ENCODE assay signal across 20 cellular contexts in the genomic region with DNA sequence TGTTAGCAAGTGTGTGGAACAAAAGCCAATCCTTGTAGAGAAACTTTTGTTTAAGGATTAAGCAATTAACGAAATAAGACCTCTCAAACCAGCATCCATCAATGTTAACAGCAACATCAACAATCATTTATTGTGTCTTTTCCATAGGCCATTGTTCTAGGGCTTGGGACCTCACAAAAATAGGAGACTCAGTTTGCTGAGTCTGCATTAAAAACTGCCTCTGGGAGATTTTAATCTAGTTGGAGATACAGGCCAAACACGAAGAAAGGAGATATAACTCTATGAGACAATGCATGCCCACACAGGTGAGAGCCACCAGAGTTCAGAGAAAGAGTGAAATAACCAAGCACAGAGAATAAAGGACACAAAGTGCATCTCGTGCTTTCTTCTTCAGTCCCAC. TPM values are rescaled to one million over a fixed set of nuclear protein-coding genes. Genes with fewer than 3 reads are reported as not detected.
DNase-seq lines count a peak whose midpoint lies in the region; ATAC-seq, FAIRE-seq and TF ChIP-seq lines count a peak whose summit lies in the region.
"Had no signal": no experiment of that assay in that cellular context is flagged by ENCODE, and none has a peak within 500 bp of the region (broad histone marks: within the 10 kb centered on the region; RNA-seq: fewer than 3 reads in every experiment).

No MANE protein-coding gene starts in this region.

- H3F3A ChIP-seq in neural progenitor cell (ENCODE audit: low read depth): no peaks in the 10 kb centered on the region

- FAIRE-seq in HepG2 (lab: Jason Lieb, UNC) (no peak), K562 (lab: Jason Lieb, UNC) (no peak)
- FAIRE-seq: GM18507 had no signal

- DNase-seq in HepG2 (ENCODE audit: low spot score) (no peak), right lobe of liver (no peak), K562 (ENCODE audit: extremely low read depth in 1 of 4, low spot score in 3 of 4) (no peak), neural progenitor cell (ENCODE audit: low spot score) (peak; percentile 11), CD14-positive monocyte (ENCODE audit: low spot score) (no peak), HPDE6-E6E7 (ENCODE audit: extremely low spot score) (no peak), NCI-H524 treated with DMSO at 0.1 percent for 48 hours (lab: John Stamatoyannopoulos, UW) (no peak)
- DNase-seq: C1 segment of cervical spinal cord; CD8-positive, alpha-beta T cell; COR-L47; DMS53; GM23248; H7 had no signal

- 10% methylated on average over 3 of the region's 3 CpGs for WGBS in HepG2 (ENCODE audit: low lambda C conversion rate)
- WGBS in right lobe of liver (ENCODE audit: insufficient coverage, low coverage, low lambda C conversion rate, missing lambda C conversion rate): 60% methylated on average over 3 of the region's 3 CpGs
- 0% methylated on average over 3 of the region's 3 CpGs for WGBS in K562 (ENCODE audit: insufficient coverage, low coverage, missing lambda C conversion rate)

- H3K4me1 ChIP-seq in HepG2 (ENCODE audit: insufficient read depth, low read length): no peaks in the 10 kb centered on the region
- H3K4me1 ChIP-seq in right lobe of liver: no peaks in the 10 kb centered on the region
- H3K4me1 ChIP-seq in K562 (replicated peaks in 1 of 2; ENCODE audit: control insufficient read depth in 2 of 2, insufficient read depth in 2 of 2, low read length in 2 of 2): no peaks in the 10 kb centered on the region
- no peaks in the 10 kb centered on the region for H3K4me1 ChIP-seq in neural progenitor cell

- intact Hi-C loops in HepG2 (cut with micrococcal nuclease; ENCODE audit: unreplicated experiment) (no loop called here), right lobe of liver (cut with DNase I) (no loop called here), K562 (cut with micrococcal nuclease) (no loop called here), CD14-positive monocyte (cut with micrococcal nuclease) (no loop called here)

- no peaks in the 10 kb centered on the region for H3K36me3 Mint-ChIP-seq in neural progenitor cell
- H3K36me3 Mint-ChIP-seq in CD14-positive monocyte: peaks cover 0 to 2% of the 10 kb centered on the region in 2 donors
- H3K36me3 Mint-ChIP-seq: CD8-positive, alpha-beta T cell had no signal

- in situ Hi-C loops in HepG2 (cut with HindIII; ENCODE audit: extremely low pct_ligation_motif_present, low pct_unique_long_range_greater_than_20kb) (no loop called here), K562 (cut with MboI) (no loop called here)

- no peak overlapping the region for H3K27ac Mint-ChIP-seq in neural progenitor cell
- no peak overlapping the region for H3K27ac Mint-ChIP-seq in CD14-positive monocyte
- H3K27ac Mint-ChIP-seq: B cell had no signal

- H3K27ac ChIP-seq in HepG2 (ENCODE audit: extremely low read length, insufficient read depth, low read length): no peak overlapping the region
- no peak overlapping the region for H3K27ac ChIP-seq in right lobe of liver
- H3K27ac ChIP-seq in K562 (ENCODE audit: extremely low read depth, low read depth, low read length): no peak overlapping the region
- no peak overlapping the region for H3K27ac ChIP-seq in neural progenitor cell
- H3K27ac ChIP-seq: GM23248, HL-60, KMS-11 had no signal

- H3K9ac ChIP-seq in HepG2 (ENCODE audit: insufficient read depth, low read depth, low read length): no peak overlapping the region
- H3K9ac ChIP-seq in K562 (ENCODE audit: insufficient read depth in 1 of 2, low read depth in 2 of 2, low read length in 2 of 2): no peak overlapping the region
- no peak overlapping the region for H3K9ac ChIP-seq in neural progenitor cell
- H3K9ac ChIP-seq: GM23248, KMS-11 had no signal

- H3K4me2 ChIP-seq in HepG2 (ENCODE audit: low read depth, low read length) (no peak overlapping the region), K562 (ENCODE audit: insufficient read depth, low read length) (no peak overlapping the region), neural progenitor cell (no peak overlapping the region)
- H3K4me2 ChIP-seq: KMS-11 had no signal

- TF ChIP-seq EP300 in HepG2 (IDR thresholded peaks at IDR 0.05; ENCODE audit: low read depth in 2 of 2, low read length in 2 of 2) (no peak), HepG2 (CRISPR knock-in tag; IDR thresholded peaks at IDR 0.05; ENCODE audit: borderline replicate concordance) (no peak), K562 (IDR thresholded peaks at IDR 0.05; ENCODE audit: low read length) (no peak)

- CTCF ChIA-PET in HepG2 (lab: Yijun Ruan, JAX; ENCODE audit: low intra/inter-chr PET ratio, low total read pairs) (no interaction called here), K562 (lab: Yijun Ruan, JAX; ENCODE audit: low intra/inter-chr PET ratio) (no interaction called here)

- no peaks in the 10 kb centered on the region for H4K20me1 ChIP-seq in HepG2 (ENCODE audit: insufficient read depth, low read length)
- no peaks in the 10 kb centered on the region for H4K20me1 ChIP-seq in K562 (replicated peaks; ENCODE audit: control insufficient read depth, insufficient read depth, low read length)
- H4K20me1 ChIP-seq in neural progenitor cell (ENCODE audit: low read depth): no peaks in the 10 kb centered on the region

- H3K4me1 Mint-ChIP-seq in neural progenitor cell (no peaks in the 10 kb centered on the region), CD14-positive monocyte (peaks cover 10% of the 10 kb centered on the region)

- H3K27me3 Mint-ChIP-seq in neural progenitor cell (ENCODE audit: insufficient read depth, low read depth): peaks cover 3% of the 10 kb centered on the region
- H3K27me3 Mint-ChIP-seq in CD14-positive monocyte (ENCODE audit: low read depth in 3 of 3): peaks cover 0 to 2% (median 0%) of the 10 kb centered on the region in 3 donors
- H3K27me3 Mint-ChIP-seq: B cell, IgD-negative memory B cell had no signal

- H3K79me2 ChIP-seq in HepG2 (ENCODE audit: insufficient read depth, low read length) (no peaks in the 10 kb centered on the region), K562 (ENCODE audit: control insufficient read depth, insufficient read depth, low read length) (no peaks in the 10 kb centered on the region), neural progenitor cell (ENCODE audit: low read depth) (no peaks in the 10 kb centered on the region)

- TF ChIP-seq CTCF in HepG2 (CRISPR knock-in tag; IDR thresholded peaks at IDR 0.05) (no peak), right lobe of liver (IDR thresholded peaks at IDR 0.05) (no peak), K562 (IDR thresholded peaks at IDR 0.05 in 2 of 3, conservative IDR thresholded peaks at IDR 0.05 in 1 of 3; ENCODE audit: insufficient read depth in 2 of 3, low read depth in 1 of 3, low read length in 3 of 3) (no peak), neural progenitor cell (IDR thresholded peaks at IDR 0.05) (no peak), CD14-positive monocyte (IDR thresholded peaks at IDR 0.05) (no peak)

- H3K9me3 Mint-ChIP-seq in neural progenitor cell (no peaks in the 10 kb centered on the region), CD14-positive monocyte (peaks cover 0 to 6% (median 3%) of the 10 kb centered on the region in 7 donors)
- H3K9me3 Mint-ChIP-seq: CD8-positive, alpha-beta T cell had no signal

- no peak overlapping the region for H3K4me3 Mint-ChIP-seq in neural progenitor cell
- H3K4me3 Mint-ChIP-seq in CD14-positive monocyte: no peak overlapping the region
- H3K4me3 Mint-ChIP-seq: B cell; CD8-positive, alpha-beta T cell; IgD-negative memory B cell had no signal

- POLR2A ChIA-PET in HepG2 (lab: Yijun Ruan, JAX) (no interaction called here), K562 (lab: Yijun Ruan, JAX) (no interaction called here)

- BruUV-seq in HepG2 (replicated peaks; lab: Mats Ljungman, UMichigan) (no TSS peak), K562 (replicated peaks; lab: Mats Ljungman, UMichigan) (no TSS peak)

- no peak for TF ChIP-seq RAD21 in HepG2 (CRISPR knock-in tag; IDR thresholded peaks at IDR 0.05)
- no peak for TF ChIP-seq RAD21 in K562 (CRISPR knock-in tag; conservative IDR thresholded peaks at IDR 0.05 in 1 of 2, IDR thresholded peaks at IDR 0.05 in 1 of 2)

- H2AFZ ChIP-seq in HepG2 (ENCODE audit: low read length): no peak overlapping the region
- no peak overlapping the region for H2AFZ ChIP-seq in K562 (ENCODE audit: low read depth, low read length)
- no peak overlapping the region for H2AFZ ChIP-seq in neural progenitor cell (replicated peaks)
- H2AFZ ChIP-seq: GM23248 had no signal

- H3K36me3 ChIP-seq in HepG2 (replicated peaks in 1 of 2; ENCODE audit: control insufficient read depth in 1 of 2, insufficient read depth in 2 of 2, low read length in 2 of 2) (no peaks in the 10 kb centered on the region), right lobe of liver (no peaks in the 10 kb centered on the region), K562 (ENCODE audit: control insufficient read depth, insufficient read depth, low read length) (no peaks in the 10 kb centered on the region), neural progenitor cell (no peaks in the 10 kb centered on the region)

- TF ChIP-seq POLR2A in HepG2 (IDR thresholded peaks at IDR 0.05; ENCODE audit: insufficient read depth in 1 of 2, low read depth in 2 of 2, low read length in 2 of 2) (no peak), right lobe of liver (IDR thresholded peaks at IDR 0.05) (no peak), K562 (conservative IDR thresholded peaks at IDR 0.05) (no peak)

- H3K9me1 ChIP-seq in K562 (ENCODE audit: control insufficient read depth, insufficient read depth, low read length): no peaks in the 10 kb centered on the region

- H3K9me3 ChIP-seq in HepG2 (ENCODE audit: low read length) (no peaks in the 10 kb centered on the region), right lobe of liver (no peaks in the 10 kb centered on the region), K562 (replicated peaks; ENCODE audit: control insufficient read depth, insufficient read depth, low read depth, low read length) (no peaks in the 10 kb centered on the region), neural progenitor cell (ENCODE audit: low read depth) (no peaks in the 10 kb centered on the region)

- peaks cover 0 to 5% of the 10 kb centered on the region in 2 experiments; a peak in 1 of 5 replicates for H3K27me3 ChIP-seq in HepG2 (ENCODE audit: control insufficient read depth in 1 of 2, insufficient read depth in 2 of 2, low read length in 2 of 2)
- H3K27me3 ChIP-seq in right lobe of liver: no peaks in the 10 kb centered on the region
- no peaks in the 10 kb centered on the region; a peak in 1 of 5 replicates for H3K27me3 ChIP-seq in K562 (ENCODE audit: control insufficient read depth in 2 of 2, insufficient read depth in 2 of 2, low read length in 2 of 2)
- no peaks in the 10 kb centered on the region for H3K27me3 ChIP-seq in neural progenitor cell

- ATAC-seq in HepG2: no peak
- ATAC-seq in right lobe of liver: no peak
- no peak for ATAC-seq in K562
- ATAC-seq: CD8-positive, alpha-beta T cell had no signal

- H3K4me3 ChIP-seq in HepG2 (replicated peaks in 1 of 3; ENCODE audit: insufficient read depth in 1 of 3, low read depth in 2 of 3, low read length in 3 of 3) (no peak overlapping the region), right lobe of liver (no peak overlapping the region), K562 (no peak overlapping the region), neural progenitor cell (no peak overlapping the region)
- H3K4me3 ChIP-seq: GM23248 had no signal

RNA-seq across cellular contexts. Expression of a gene that starts 14.4 kb away (rescaled TPM):
- total RNA-seq in HepG2 (2016; rRNA removed; fragmentation: Illumina TruSeq; extraction: Trizol) (not detected in 2 replicates), right lobe of liver (1 to 10 TPM in 5 of 6 experiments, under 1 TPM in 1; 0.70 to 2.9 (median 2.5) TPM), K562 (2014; rRNA removed) (not detected in 2 replicates), K562 (2014; rRNA removed; fragmentation: Illumina TruSeq; extraction: Trizol) (not detected in 2 replicates), K562 (2015; rRNA removed; fragmentation: Illumina TruSeq; extraction: Trizol) (not detected in 2 replicates), K562 (2021) (not detected in 2 replicates), neural progenitor cell (ENCODE audit: low replicate concordance) (not detected in 2 replicates)
- not detected in 2 replicates for total RNA-seq in HepG2 (2016; cell fraction: cytosol; rRNA removed; fragmentation: Illumina TruSeq; extraction: Trizol; ENCODE audit: low read depth)
- total RNA-seq in HepG2 (2016; cell fraction: insoluble cytoplasmic fraction; rRNA removed; fragmentation: Illumina TruSeq; extraction: Trizol): not detected in 2 replicates
- not detected in 2 replicates for total RNA-seq in HepG2 (2016; cell fraction: membrane; rRNA removed; fragmentation: Illumina TruSeq; extraction: Trizol)
- total RNA-seq in HepG2 (2016; cell fraction: nucleus; rRNA removed; fragmentation: Illumina TruSeq; extraction: Trizol): not detected in 2 replicates
- polyA plus RNA-seq in HepG2 (2011; rRNA removed) (0.11 TPM in 1 of 2 replicates, not detected in the other), K562 (2011; rRNA removed) (not detected in 2 replicates), K562 (2014; fragmentation: Illumina TruSeq; extraction: Trizol) (not detected in 2 replicates), K562 (2014; fragmentation: Nextera tagmentation; extraction: Ambion mirVana) (not detected), K562 (2014; rRNA removed) (not detected in 2 replicates), CD14-positive monocyte (1 to 10 TPM in 1 of 2 donors, under 1 TPM in 1; 0.84 to 1.4 TPM)
- not detected in 2 replicates for polyA plus RNA-seq in HepG2 (2011; cell fraction: cytosol; rRNA removed)
- polyA plus RNA-seq in HepG2 (2011; cell fraction: nucleus; rRNA removed): not detected in 2 replicates
- polyA plus RNA-seq in HepG2 (2012): not detected in 2 replicates
- not detected in 2 replicates for polyA plus RNA-seq in HepG2 (2016; cell fraction: cytosol; fragmentation: Illumina TruSeq; extraction: Trizol; ENCODE audit: low read depth)
- not detected in 2 replicates for polyA plus RNA-seq in HepG2 (2016; cell fraction: insoluble cytoplasmic fraction; fragmentation: Illumina TruSeq; extraction: Trizol; ENCODE audit: low read depth)
- not detected in 2 replicates for polyA plus RNA-seq in HepG2 (2016; cell fraction: membrane; fragmentation: Illumina TruSeq; extraction: Trizol; ENCODE audit: low read depth)
- not detected in 2 replicates for polyA plus RNA-seq in HepG2 (2016; cell fraction: nucleus; fragmentation: Illumina TruSeq; extraction: Trizol; ENCODE audit: insufficient read depth, low read depth)
- polyA minus RNA-seq in HepG2 (2011; rRNA and poly(A)+ RNA removed; ENCODE audit: low replicate concordance): not detected in 2 replicates
- polyA minus RNA-seq in HepG2 (2011; cell fraction: cytosol; rRNA and poly(A)+ RNA removed): not detected in 2 replicates
- not detected in 2 replicates for polyA minus RNA-seq in HepG2 (2011; cell fraction: nucleus; rRNA and poly(A)+ RNA removed)
- total RNA-seq in K562 (2011; cell fraction: chromatin; rRNA removed; ENCODE audit: low replicate concordance): not detected in 2 replicates
- total RNA-seq in K562 (2011; cell fraction: nucleolus; rRNA removed): not detected in 2 replicates
- total RNA-seq in K562 (2011; cell fraction: nucleoplasm; rRNA removed): not detected in 2 replicates
- not detected in 2 replicates for polyA plus RNA-seq in K562 (2011; cell fraction: cytosol; rRNA removed)
- polyA plus RNA-seq in K562 (2011; cell fraction: nucleus; rRNA removed): not detected in 2 replicates
- not detected in 2 replicates for polyA plus RNA-seq in K562 (2012)
- not detected in 2 replicates for polyA minus RNA-seq in K562 (2011; rRNA and poly(A)+ RNA removed)
- polyA minus RNA-seq in K562 (2011; cell fraction: cytosol; rRNA and poly(A)+ RNA removed): not detected in 2 replicates
- not detected in 2 replicates for polyA minus RNA-seq in K562 (2011; cell fraction: nucleus; rRNA and poly(A)+ RNA removed)
- total RNA-seq: A172, Daoy, GM23248, H7 had no signal
- polyA plus RNA-seq: GM23248 had no signal

RNA-seq across cellular contexts. Expression of a gene that starts 58.0 kb away (rescaled TPM):
- total RNA-seq in HepG2 (2016; rRNA removed; fragmentation: Illumina TruSeq; extraction: Trizol): 38.3 and 38.5 TPM in 2 replicates
- total RNA-seq in HepG2 (2016; cell fraction: cytosol; rRNA removed; fragmentation: Illumina TruSeq; extraction: Trizol; ENCODE audit: low read depth): 6.6 and 9.4 TPM in 2 replicates
- 33.8 and 35.2 TPM in 2 replicates for total RNA-seq in HepG2 (2016; cell fraction: insoluble cytoplasmic fraction; rRNA removed; fragmentation: Illumina TruSeq; extraction: Trizol)
- 11.9 and 15.3 TPM in 2 replicates for total RNA-seq in HepG2 (2016; cell fraction: membrane; rRNA removed; fragmentation: Illumina TruSeq; extraction: Trizol)
- total RNA-seq in HepG2 (2016; cell fraction: nucleus; rRNA removed; fragmentation: Illumina TruSeq; extraction: Trizol): 102 and 119 TPM in 2 replicates
- polyA plus RNA-seq in HepG2 (2011; rRNA removed): 64.0 and 65.5 TPM in 2 replicates
- 20.1 and 37.4 TPM in 2 replicates for polyA plus RNA-seq in HepG2 (2011; cell fraction: cytosol; rRNA removed)
- polyA plus RNA-seq in HepG2 (2011; cell fraction: nucleus; rRNA removed): 61.3 and 88.6 TPM in 2 replicates
- 145 and 175 TPM in 2 replicates for polyA plus RNA-seq in HepG2 (2012)
- 5.8 and 7.1 TPM in 2 replicates for polyA plus RNA-seq in HepG2 (2016; cell fraction: cytosol; fragmentation: Illumina TruSeq; extraction: Trizol; ENCODE audit: low read depth)
- polyA plus RNA-seq in HepG2 (2016; cell fraction: insoluble cytoplasmic fraction; fragmentation: Illumina TruSeq; extraction: Trizol; ENCODE audit: low read depth): 50.8 and 58.7 TPM in 2 replicates
- polyA plus RNA-seq in HepG2 (2016; cell fraction: membrane; fragmentation: Illumina TruSeq; extraction: Trizol; ENCODE audit: low read depth): 13.1 and 13.9 TPM in 2 replicates
- polyA plus RNA-seq in HepG2 (2016; cell fraction: nucleus; fragmentation: Illumina TruSeq; extraction: Trizol; ENCODE audit: insufficient read depth, low read depth): 177 and 188 TPM in 2 replicates
- 0.02 and 35.4 TPM in 2 replicates for polyA minus RNA-seq in HepG2 (2011; rRNA and poly(A)+ RNA removed; ENCODE audit: low replicate concordance)
- polyA minus RNA-seq in HepG2 (2011; cell fraction: cytosol; rRNA and poly(A)+ RNA removed): 46.0 and 76.1 TPM in 2 replicates
- 133 and 175 TPM in 2 replicates for polyA minus RNA-seq in HepG2 (2011; cell fraction: nucleus; rRNA and poly(A)+ RNA removed)
- total RNA-seq in right lobe of liver: 100 to 1,000 TPM; 110 to 279 (median 175) TPM
- total RNA-seq in K562 (2011; cell fraction: chromatin; rRNA removed; ENCODE audit: low replicate concordance): not detected in 2 replicates
- total RNA-seq in K562 (2011; cell fraction: nucleolus; rRNA removed): not detected in 2 replicates
- not detected in 2 replicates for total RNA-seq in K562 (2011; cell fraction: nucleoplasm; rRNA removed)
- total RNA-seq in K562 (2014; rRNA removed): not detected in 2 replicates
- total RNA-seq in K562 (2014; rRNA removed; fragmentation: Illumina TruSeq; extraction: Trizol): not detected in 2 replicates
- total RNA-seq in K562 (2015; rRNA removed; fragmentation: Illumina TruSeq; extraction: Trizol): not detected in 2 replicates
- total RNA-seq in K562 (2021): 0.07 and 0.13 TPM in 2 replicates
- polyA plus RNA-seq in K562 (2011; rRNA removed): not detected in 2 replicates
- not detected in 2 replicates for polyA plus RNA-seq in K562 (2011; cell fraction: cytosol; rRNA removed)
- polyA plus RNA-seq in K562 (2011; cell fraction: nucleus; rRNA removed): not detected in 2 replicates
- polyA plus RNA-seq in K562 (2012): not detected in 2 replicates
- polyA plus RNA-seq in K562 (2014; fragmentation: Illumina TruSeq; extraction: Trizol): not detected in 2 replicates
- not detected for polyA plus RNA-seq in K562 (2014; fragmentation: Nextera tagmentation; extraction: Ambion mirVana)
- polyA plus RNA-seq in K562 (2014; rRNA removed): 0.03 TPM in 1 of 2 replicates, not detected in the other
- not detected in 2 replicates for polyA minus RNA-seq in K562 (2011; rRNA and poly(A)+ RNA removed)
- 0.27 TPM in 1 of 2 replicates, not detected in the other for polyA minus RNA-seq in K562 (2011; cell fraction: cytosol; rRNA and poly(A)+ RNA removed)
- polyA minus RNA-seq in K562 (2011; cell fraction: nucleus; rRNA and poly(A)+ RNA removed): not detected in 2 replicates
- not detected in 2 replicates for total RNA-seq in neural progenitor cell (ENCODE audit: low replicate concordance)
- 10 to 100 TPM in 1 of 2 donors, 1 to 10 TPM in 1; 6.5 to 14.5 TPM for polyA plus RNA-seq in CD14-positive monocyte
- total RNA-seq: A172, Daoy, GM23248, H7 had no signal
- polyA plus RNA-seq: GM23248 had no signal
